In genomic region chr17:33121272-33121671, GRCh38 we compare ENCODE assay signal across 28 cellular contexts.
"Had no signal": no experiment of that assay in that cellular context is flagged by ENCODE, and none has a peak within 500 bp of the region (broad histone marks: within the 10 kb centered on the region; RNA-seq: fewer than 3 reads in every experiment).

No MANE protein-coding gene starts in this region.

- H3K27ac Mint-ChIP-seq: activated B cell treated with CpG ODN at 0.5 μM for 24 hours; activated CD4-positive, alpha-beta T cell treated with anti-CD3 and anti-CD28 coated beads, Interleukin-2, amount 10 ng/mL, durations not matched to agents 24 days and 14 days; activated CD8-positive, alpha-beta memory T cell treated with anti-CD3 and anti-CD28 coated beads, Interleukin-2, amount 10 ng/mL, durations not matched to agents 7 days and 5 days; activated naive CD4-positive, alpha-beta T cell treated with anti-CD3 and anti-CD28 coated beads, Interleukin-2, amount 10 ng/mL, durations not matched to agents 7 days and 5 days; activated naive CD8-positive, alpha-beta T cell treated with anti-CD3 and anti-CD28 coated beads for 36 hours; T-cell had no signal

- H3K36me3 ChIP-seq: brain microvascular endothelial cell had no signal

- H3K4me1 Mint-ChIP-seq: activated B cell treated with CpG ODN at 0.5 μM for 24 hours; activated CD4-positive, alpha-beta T cell treated with anti-CD3 and anti-CD28 coated beads, Interleukin-2, amount 10 ng/mL, durations not matched to agents 24 days and 14 days; activated CD8-positive, alpha-beta memory T cell treated with anti-CD3 and anti-CD28 coated beads, Interleukin-2, amount 10 ng/mL, durations not matched to agents 7 days and 5 days; activated naive CD4-positive, alpha-beta T cell treated with anti-CD3 and anti-CD28 coated beads, Interleukin-2, amount 10 ng/mL, durations not matched to agents 7 days and 5 days; activated naive CD8-positive, alpha-beta T cell treated with anti-CD3 and anti-CD28 coated beads for 36 hours; T-cell had no signal

- H3K27me3 ChIP-seq: brain microvascular endothelial cell had no signal

- H2AFZ ChIP-seq: PC-9 had no signal

- H3K27ac ChIP-seq: brain microvascular endothelial cell, PC-9, SK-N-MC had no signal

- H3K4me3 Mint-ChIP-seq: activated B cell treated with CpG ODN at 0.5 μM for 24 hours; activated CD4-positive, alpha-beta T cell treated with anti-CD3 and anti-CD28 coated beads, Interleukin-2, amount 10 ng/mL, durations not matched to agents 24 days and 14 days; activated CD8-positive, alpha-beta memory T cell treated with anti-CD3 and anti-CD28 coated beads, Interleukin-2, amount 10 ng/mL, durations not matched to agents 7 days and 5 days; activated naive CD4-positive, alpha-beta T cell treated with anti-CD3 and anti-CD28 coated beads, Interleukin-2, amount 10 ng/mL, durations not matched to agents 7 days and 5 days; activated naive CD8-positive, alpha-beta T cell treated with anti-CD3 and anti-CD28 coated beads for 36 hours; activated T-cell treated with anti-CD3 and anti-CD28 coated beads, Interleukin-2, amount 50 U/mL, for 4 hours; T-cell had no signal

- H3K9me3 Mint-ChIP-seq: activated B cell treated with CpG ODN at 0.5 μM for 24 hours; activated CD4-positive, alpha-beta T cell treated with anti-CD3 and anti-CD28 coated beads, Interleukin-2, amount 10 ng/mL, durations not matched to agents 24 days and 14 days; activated naive CD4-positive, alpha-beta T cell treated with anti-CD3 and anti-CD28 coated beads, Interleukin-2, amount 10 ng/mL, durations not matched to agents 7 days and 5 days; activated naive CD8-positive, alpha-beta T cell treated with anti-CD3 and anti-CD28 coated beads for 36 hours; activated T-cell treated with anti-CD3 and anti-CD28 coated beads, Interleukin-2, amount 50 U/mL, for 4 hours; T-cell had no signal

- H3K4me2 ChIP-seq: PC-9 had no signal

- FAIRE-seq: TTC549 had no signal

- DNase-seq: activated B cell treated with CpG ODN at 0.5 μM for 24 hours; activated CD4-positive, alpha-beta T cell treated with anti-CD3 and anti-CD28 coated beads for 1 hour; activated CD4-positive, alpha-beta T cell treated with anti-CD3 and anti-CD28 coated beads, Interleukin-2, amount 10 ng/mL, durations not matched to agents 24 days and 14 days; activated CD4-positive, alpha-beta T cell treated with anti-CD3 and anti-CD28 coated beads, Interleukin-2, amount 50 U/mL, for 48 hours; activated CD8-positive, alpha-beta memory T cell treated with anti-CD3 and anti-CD28 coated beads, Interleukin-2, amount 10 ng/mL, durations not matched to agents 7 days and 5 days; activated gamma-delta T cell treated with Interleukin-2 at 50 U/mL for 16 hours; activated naive CD4-positive, alpha-beta T cell treated with anti-CD3 and anti-CD28 coated beads, Interleukin-2, amount 10 ng/mL, durations not matched to agents 7 days and 5 days; activated naive CD8-positive, alpha-beta T cell treated with anti-CD3 and anti-CD28 coated beads for 36 hours; activated T-cell treated with anti-CD3 and anti-CD28 coated beads, Interleukin-2, amount 50 U/mL, for 4 hours; brain microvascular endothelial cell; cerebellar nuclear complex; Kasumi-1; KBM-7; NCI-H1105; NCI-H1436; NCI-H1694 treated with DMSO at 0.1 percent for 48 hours; NCI-H2029 treated with DMSO at 0.1 percent for 48 hours; NCI-H345; NCI-H510A; NCI-H526 treated with DMSO at 0.1 percent for 48 hours; NCI-H82; PC-9; T-cell; T-helper 2 cell; T1000 had no signal

- H3K36me3 Mint-ChIP-seq: activated CD8-positive, alpha-beta memory T cell treated with anti-CD3 and anti-CD28 coated beads, Interleukin-2, amount 10 ng/mL, durations not matched to agents 7 days and 5 days; activated naive CD4-positive, alpha-beta T cell treated with anti-CD3 and anti-CD28 coated beads, Interleukin-2, amount 10 ng/mL, durations not matched to agents 7 days and 5 days; activated naive CD8-positive, alpha-beta T cell treated with anti-CD3 and anti-CD28 coated beads for 36 hours; T-cell had no signal

- ATAC-seq: activated CD8-positive, alpha-beta memory T cell treated with anti-CD3 and anti-CD28 coated beads, Interleukin-2, amount 10 ng/mL, durations not matched to agents 7 days and 5 days; activated T-cell treated with anti-CD3 and anti-CD28 coated beads, Interleukin-2, amount 50 U/mL, for 4 hours; Right ventricle myocardium inferior; T-cell had no signal

- H3K4me3 ChIP-seq: PC-9, SK-N-MC had no signal
